1 cellular context compared by ENCODE assay signal in the genomic region with DNA sequence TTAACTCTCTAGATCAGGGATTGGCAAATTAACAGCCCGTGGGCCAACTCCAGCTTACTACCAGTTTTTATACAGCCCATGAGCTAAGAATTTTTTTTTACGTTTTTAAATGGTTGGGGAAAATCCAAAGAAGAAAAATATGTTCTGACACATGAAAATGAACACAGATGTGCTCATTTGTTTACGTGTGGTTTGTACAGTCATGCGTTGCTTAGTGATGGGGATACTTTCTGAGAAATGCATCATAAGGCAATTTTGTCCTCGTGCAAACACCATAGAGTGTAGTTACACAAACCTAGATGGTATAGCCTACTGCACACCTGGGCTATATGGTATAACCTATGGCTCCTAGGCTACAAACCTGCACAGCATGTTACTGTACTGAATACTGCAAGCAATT.
TF ChIP-seq lines count a peak whose summit lies in the region.

No MANE protein-coding gene starts in this region.

TF ChIP-seq in GM12878, 131 proteins besides CTCF, POLR2A, EP300 and RAD21:
- TF ChIP-seq TARDBP (IDR thresholded peaks at IDR 0.05; ENCODE audit: borderline replicate concordance) (no peak), RFX5 (IDR thresholded peaks at IDR 0.05; ENCODE audit: low read depth, low read length) (peak; percentile 70), NFXL1 (IDR thresholded peaks at IDR 0.05; ENCODE audit: borderline replicate concordance) (no peak), FOXM1 (IDR thresholded peaks at IDR 0.05; ENCODE audit: low read depth, low read length) (peak; percentile 36; the same call in 1 of the 2 replicates), ZNF207 (IDR thresholded peaks at IDR 0.05; ENCODE audit: borderline replicate concordance) (no peak), ATF2 (IDR thresholded peaks at IDR 0.05; ENCODE audit: low read length) (peak; percentile 34; the same call in 1 of the 2 replicates), JUNB (IDR thresholded peaks at IDR 0.05) (0 out of 2 replicates have a peak, but pooled peaks have one; percentile 30), CREB1 (IDR thresholded peaks at IDR 0.05; ENCODE audit: low read depth) (peak; percentile 78), BHLHE40 (IDR thresholded peaks at IDR 0.05; ENCODE audit: borderline replicate concordance in 1 of 2, low read depth in 2 of 2, low read length in 1 of 2) (peak in 1 of 2 experiments; percentile 43; a peak in 1 of 4 replicates), RUNX3 (IDR thresholded peaks at IDR 0.05; ENCODE audit: low read length) (peak; percentile 80), MXI1 (IDR thresholded peaks at IDR 0.05; ENCODE audit: low read depth, low read length) (no peak), CREM (IDR thresholded peaks at IDR 0.05; ENCODE audit: low read depth) (peak; percentile 67), ATF7 (IDR thresholded peaks at IDR 0.05; ENCODE audit: low read depth) (0 out of 2 replicates have a peak, but pooled peaks have one; percentile 52), MEF2A (IDR thresholded peaks at IDR 0.05; ENCODE audit: insufficient read depth, low read depth, low read length) (no peak)
- TF ChIP-seq, protein P1, sequence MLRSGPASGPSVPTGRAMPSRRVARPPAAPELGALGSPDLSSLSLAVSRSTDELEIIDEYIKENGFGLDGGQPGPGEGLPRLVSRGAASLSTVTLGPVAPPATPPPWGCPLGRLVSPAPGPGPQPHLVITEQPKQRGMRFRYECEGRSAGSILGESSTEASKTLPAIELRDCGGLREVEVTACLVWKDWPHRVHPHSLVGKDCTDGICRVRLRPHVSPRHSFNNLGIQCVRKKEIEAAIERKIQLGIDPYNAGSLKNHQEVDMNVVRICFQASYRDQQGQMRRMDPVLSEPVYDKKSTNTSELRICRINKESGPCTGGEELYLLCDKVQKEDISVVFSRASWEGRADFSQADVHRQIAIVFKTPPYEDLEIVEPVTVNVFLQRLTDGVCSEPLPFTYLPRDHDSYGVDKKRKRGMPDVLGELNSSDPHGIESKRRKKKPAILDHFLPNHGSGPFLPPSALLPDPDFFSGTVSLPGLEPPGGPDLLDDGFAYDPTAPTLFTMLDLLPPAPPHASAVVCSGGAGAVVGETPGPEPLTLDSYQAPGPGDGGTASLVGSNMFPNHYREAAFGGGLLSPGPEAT (IDR thresholded peaks at IDR 0.05; ENCODE audit: low read depth): no peak
